In genomic region chr10:30817541-30817940, GRCh38 we compare ENCODE assay signal across 9 cellular contexts.
"Had no signal": no experiment of that assay in that cellular context is flagged by ENCODE, and none has a peak within 500 bp of the region (broad histone marks: within the 10 kb centered on the region; RNA-seq: fewer than 3 reads in every experiment).

No MANE protein-coding gene starts in this region.

- H3K4me2 ChIP-seq: neural progenitor cell had no signal

- DNase-seq: activated effector memory CD4-positive, alpha-beta T cell treated with Interleukin-2 at 50 U/mL for 16 hours; activated T-cell treated with anti-CD3 and anti-CD28 coated beads, Interleukin-2, amount 50 U/mL, for 1 hour; immature natural killer cell; mammary epithelial cell; stimulated activated CD4-positive, alpha-beta T cell treated with anti-CD3 and anti-CD28 coated beads, Interleukin-12 subunit alpha, Interleukin-12 subunit beta, amount 100 ng/mL, for 4 hours; stimulated activated naive CD4-positive, alpha-beta T cell; SW 1271; uterus had no signal

- H3K27ac ChIP-seq: neural progenitor cell had no signal

- H2AFZ ChIP-seq: neural progenitor cell had no signal

- H3K9ac ChIP-seq: neural progenitor cell had no signal

- H3K4me3 ChIP-seq: neural progenitor cell, uterus had no signal

- H3K36me3 ChIP-seq: neural progenitor cell, uterus had no signal

- H3K27me3 ChIP-seq: neural progenitor cell, uterus had no signal

- H3K9me3 ChIP-seq: uterus had no signal
